Comparison of ENCODE assay signal across 18 cellular contexts in genomic region chr10:125782055-125782454, GRCh38. TPM values are rescaled to one million over a fixed set of nuclear protein-coding genes. Genes with fewer than 3 reads are reported as not detected.
"Had no signal": no experiment of that assay in that cellular context is flagged by ENCODE, and none has a peak within 500 bp of the region (broad histone marks: within the 10 kb centered on the region; RNA-seq: fewer than 3 reads in every experiment).

No MANE protein-coding gene starts in this region.

- H3K27ac Mint-ChIP-seq: dendritic cell treated with granulocyte-macrophage colony-stimulating factor and Interleukin-4, amounts not matched to agents 40 ng/mL and 50 ng/mL, for 4 days; effector memory CD8-positive, alpha-beta T cell; memory B cell; stimulated activated memory B cell treated with anti-CD40 and anti-IgM and Interleukin-4, amounts not matched to agents 10 μg/mL and 1 μg/mL and 100 μg/mL, for 72 hours had no signal

- H3K9me3 Mint-ChIP-seq: dendritic cell treated with granulocyte-macrophage colony-stimulating factor and Interleukin-4, amounts not matched to agents 40 ng/mL and 50 ng/mL, for 4 days; effector memory CD8-positive, alpha-beta T cell; naive thymus-derived CD8-positive, alpha-beta T cell; stimulated activated memory B cell treated with anti-CD40 and anti-IgM and Interleukin-4, amounts not matched to agents 10 μg/mL and 1 μg/mL and 100 μg/mL, for 72 hours had no signal

- H3K27me3 Mint-ChIP-seq: stimulated activated memory B cell treated with anti-CD40 and anti-IgM and Interleukin-4, amounts not matched to agents 10 μg/mL and 1 μg/mL and 100 μg/mL, for 72 hours had no signal

- DNase-seq: central memory CD4-positive, alpha-beta T cell; effector memory CD8-positive, alpha-beta T cell; kidney; naive thymus-derived CD8-positive, alpha-beta T cell; stimulated activated CD4-positive, alpha-beta T cell treated with anti-CD3 and anti-CD28 coated beads, Interleukin-4, amount 100 ng/mL, for 4 hours; stimulated activated naive CD8-positive, alpha-beta T cell treated with anti-CD3 and anti-CD28 coated beads, Interleukin-15, Interleukin-2, amounts not matched to agents 100 U/mL and 50 U/mL, for 24 hours; substantia nigra; testis; tibial artery; upper lobe of right lung; uterus had no signal

- H3K4me3 Mint-ChIP-seq: dendritic cell treated with granulocyte-macrophage colony-stimulating factor and Interleukin-4, amounts not matched to agents 40 ng/mL and 50 ng/mL, for 4 days; effector memory CD8-positive, alpha-beta T cell; memory B cell; naive thymus-derived CD8-positive, alpha-beta T cell; stimulated activated memory B cell treated with anti-CD40 and anti-IgM and Interleukin-4, amounts not matched to agents 10 μg/mL and 1 μg/mL and 100 μg/mL, for 72 hours had no signal

RNA-seq across cellular contexts. Expression of gene MMP21, which starts 6.4 kb away (rescaled TPM):
- total RNA-seq: fibroblast of villous mesenchyme, myocyte, osteoblast, prostate gland, upper lobe of right lung had no signal
